1 cellular context compared by ENCODE assay signal in genomic region chr19:11345122-11345752, GRCh38.
TF ChIP-seq lines count a peak whose summit lies in the region.

No MANE protein-coding gene starts in this region.

TF ChIP-seq in K562, 482 proteins besides CTCF, POLR2A, EP300 and RAD21:
- TF ChIP-seq NCOR1 (IDR thresholded peaks at IDR 0.05) (no peak), RBM39 (optimal IDR thresholded peaks at IDR 0.05; ENCODE audit: low read depth, low read length) (no peak), ZBTB43 (CRISPR knock-in tag; IDR thresholded peaks at IDR 0.05) (no peak), MBD1 (CRISPR knock-in tag; IDR thresholded peaks at IDR 0.05) (no peak), ADNP (tag; IDR thresholded peaks at IDR 0.05) (peak; percentile 52; the same call in 1 of the 2 replicates), KAT7 (CRISPR knock-in tag; IDR thresholded peaks at IDR 0.05; ENCODE audit: borderline replicate concordance) (0 out of 2 replicates have a peak, but pooled peaks have one; percentile 20), PREB (CRISPR knock-in tag; IDR thresholded peaks at IDR 0.05) (no peak), MECOM (CRISPR knock-in tag; IDR thresholded peaks at IDR 0.05) (no peak), ARID4B (CRISPR knock-in tag; IDR thresholded peaks at IDR 0.05) (0 out of 2 replicates have a peak, but pooled peaks have one; percentile 31), SRSF3 (IDR thresholded peaks at IDR 0.05; ENCODE audit: insufficient read depth, low read length) (no peak), E2F6 (IDR thresholded peaks at IDR 0.05; ENCODE audit: borderline replicate concordance in 1 of 2, extremely low read depth in 1 of 2, insufficient read depth in 1 of 2, insufficient read length in 1 of 2, low read depth in 1 of 2, low read length in 1 of 2, poor library complexity in 1 of 2, severe bottlenecking in 1 of 2) (peak in 1 of 2 experiments; percentile 29), HNRNPH1 (optimal IDR thresholded peaks at IDR 0.05; ENCODE audit: low read depth, low read length) (no peak), CHAMP1 (IDR thresholded peaks at IDR 0.05) (no peak), RBM22 (IDR thresholded peaks at IDR 0.05; ENCODE audit: low read depth, low read length, poor library complexity, severe bottlenecking) (no peak), CHD1 (IDR thresholded peaks at IDR 0.05; ENCODE audit: low read length) (no peak), DNMT1 (IDR thresholded peaks at IDR 0.05) (no peak)
TF ChIP-seq in K562: peak in this region for 4.
